27 cellular contexts compared by ENCODE assay signal in genomic region chr17:69900101-69900500, GRCh38.
"Had no signal": no experiment of that assay in that cellular context is flagged by ENCODE, and none has a peak within 500 bp of the region (broad histone marks: within the 10 kb centered on the region; RNA-seq: fewer than 3 reads in every experiment).

No MANE protein-coding gene starts in this region.

- H3K36me3 ChIP-seq: adrenal gland, ascending aorta, breast epithelium, cardiac muscle cell, colonic mucosa, esophagus squamous epithelium, gastroesophageal sphincter had no signal

- ATAC-seq: activated CD4-positive, alpha-beta T cell treated with anti-CD3 and anti-CD28 coated beads for 36 hours; activated CD8-positive, alpha-beta T cell treated with anti-CD3 and anti-CD28 coated beads for 36 hours; activated naive CD8-positive, alpha-beta T cell treated with anti-CD3 and anti-CD28 coated beads, Interleukin-2, amount 50 U/mL, for 24 hours; activated T-cell treated with anti-CD3 and anti-CD28 coated beads, Interleukin-2, amount 50 U/mL, for 4 hours; activated T-helper 17 cell treated with anti-CD3 and anti-CD28 coated beads, Interleukin-2, amount 50 U/mL, for 72 hours; gastroesophageal sphincter had no signal

- DNase-seq: activated CD4-positive, alpha-beta T cell treated with anti-CD3 and anti-CD28 coated beads for 36 hours; activated CD4-positive, alpha-beta T cell treated with anti-CD3 and anti-CD28 coated beads, Interleukin-2, amount 50 U/mL, for 1 hour; activated CD4-positive, alpha-beta T cell treated with anti-CD3 and anti-CD28 coated beads, Interleukin-2, amount 50 U/mL, for 48 hours; activated CD4-positive, CD25-positive, alpha-beta regulatory T cell; activated CD4-positive, CD25-positive, alpha-beta regulatory T cell treated with anti-CD3 and anti-CD28 coated beads, Interleukin-2, amount 50 U/mL, for 72 hours; activated CD8-positive, alpha-beta memory T cell treated with anti-CD3 and anti-CD28 coated beads for 24 hours; activated CD8-positive, alpha-beta T cell treated with anti-CD3 and anti-CD28 coated beads for 36 hours; activated effector memory CD4-positive, alpha-beta T cell treated with anti-CD3 and anti-CD28 coated beads, Interleukin-2, amount 50 U/mL, for 16 hours; activated naive CD4-positive, alpha-beta T cell treated with anti-CD3 and anti-CD28 coated beads for 36 hours; activated naive CD8-positive, alpha-beta T cell treated with anti-CD3 and anti-CD28 coated beads for 36 hours; activated naive CD8-positive, alpha-beta T cell treated with anti-CD3 and anti-CD28 coated beads, Interleukin-2, amount 50 U/mL, for 24 hours; activated T-cell treated with anti-CD3 and anti-CD28 coated beads, Interleukin-2, amount 50 U/mL, for 4 hours; central memory CD4-positive, alpha-beta T cell; cerebellar nuclear complex; colonic mucosa; effector CD8-positive, alpha-beta T cell; esophagus squamous epithelium; foreskin melanocyte; head of caudate nucleus; T-helper 2 cell had no signal

- H3K9me3 ChIP-seq: adrenal gland, ascending aorta, breast epithelium, colonic mucosa, esophagus squamous epithelium, gastroesophageal sphincter had no signal

- H3K27ac ChIP-seq: adrenal gland, breast epithelium, cardiac muscle cell, colonic mucosa, epithelial cell of prostate, esophagus squamous epithelium, gastroesophageal sphincter had no signal

- H3K27me3 ChIP-seq: adrenal gland, ascending aorta, breast epithelium, cardiac muscle cell, colonic mucosa, esophagus squamous epithelium, gastroesophageal sphincter had no signal

- H3K4me1 ChIP-seq: adrenal gland, breast epithelium, colonic mucosa, esophagus squamous epithelium had no signal

- H3K4me3 ChIP-seq: adrenal gland, ascending aorta, breast epithelium, cardiac muscle cell, colonic mucosa, esophagus squamous epithelium, gastroesophageal sphincter had no signal
